In genomic region chr10:11472158-11472753, GRCh38 we compare ENCODE assay signal across 9 cellular contexts.
DNase-seq lines count a peak whose midpoint lies in the region; ATAC-seq and TF ChIP-seq lines count a peak whose summit lies in the region.
"Had no signal": no experiment of that assay in that cellular context is flagged by ENCODE, and none has a peak within 500 bp of the region (broad histone marks: within the 10 kb centered on the region; RNA-seq: fewer than 3 reads in every experiment).

No MANE protein-coding gene starts in this region.

- no peaks in the 10 kb centered on the region for H3K27me3 Mint-ChIP-seq in activated CD8-positive, alpha-beta T cell treated with anti-CD3 and anti-CD28 coated beads for 36 hours
- no peaks in the 10 kb centered on the region for H3K27me3 Mint-ChIP-seq in effector memory CD8-positive, alpha-beta T cell

- no peaks in the 10 kb centered on the region for H3K4me1 Mint-ChIP-seq in activated CD8-positive, alpha-beta T cell treated with anti-CD3 and anti-CD28 coated beads for 36 hours (ENCODE audit: low read depth)
- peaks cover 0 to 1% of the 10 kb centered on the region in 2 donors for H3K4me1 Mint-ChIP-seq in effector memory CD8-positive, alpha-beta T cell (ENCODE audit: low read depth in 2 of 2)

- H3K4me3 Mint-ChIP-seq in activated CD8-positive, alpha-beta T cell treated with anti-CD3 and anti-CD28 coated beads for 36 hours: no peak overlapping the region
- H3K4me3 Mint-ChIP-seq in effector memory CD8-positive, alpha-beta T cell: no peak overlapping the region

- POLR2A ChIA-PET in activated CD8-positive, alpha-beta T cell treated with anti-CD3 and anti-CD28 coated beads for 36 hours (lab: Charles Lee): no interaction called here

- no peaks in the 10 kb centered on the region for H3K4me1 ChIP-seq in mucosa of descending colon (ENCODE audit: low read depth)
- H3K4me1 ChIP-seq: BLaER1 treated with 17β-estradiol and CSF1 and Interleukin-3, amounts not matched to agents 10 nM and 100 nM had no signal

- H3K36me3 Mint-ChIP-seq in activated CD8-positive, alpha-beta T cell treated with anti-CD3 and anti-CD28 coated beads for 36 hours (ENCODE audit: low read depth): no peaks in the 10 kb centered on the region
- H3K36me3 Mint-ChIP-seq in effector memory CD8-positive, alpha-beta T cell (ENCODE audit: insufficient read depth): no peaks in the 10 kb centered on the region

- H3K36me3 ChIP-seq in mucosa of descending colon (ENCODE audit: low read depth): no peaks in the 10 kb centered on the region

- peak; percentile 84 for ATAC-seq in HG02852 (IDR thresholded peaks at IDR 0.05; ENCODE audit: unreplicated experiment)
- peak; percentile 99 for ATAC-seq in activated CD8-positive, alpha-beta T cell treated with anti-CD3 and anti-CD28 coated beads for 36 hours
- ATAC-seq in effector memory CD8-positive, alpha-beta T cell (replicated peaks): peak; percentile 86
- ATAC-seq in mucosa of descending colon: peak; percentile 83

- intact Hi-C loops in activated CD8-positive, alpha-beta T cell treated with anti-CD3 and anti-CD28 coated beads for 36 hours (cut with micrococcal nuclease): loop anchor here (5.0 kb wide), 1 partner anchor 360 kb away; no protein-coding TSS in a partner anchor
- intact Hi-C loops in mucosa of descending colon (cut with DNase I, micrococcal nuclease): no loop called here

- no peaks in the 10 kb centered on the region for H3K9me3 ChIP-seq in mucosa of descending colon
- H3K9me3 ChIP-seq: BLaER1 treated with 17β-estradiol and CSF1 and Interleukin-3, amounts not matched to agents 10 nM and 100 nM had no signal

- no peak overlapping the region for H3K4me3 ChIP-seq in mucosa of descending colon
- H3K4me3 ChIP-seq: BLaER1 treated with 17β-estradiol and CSF1 and Interleukin-3, amounts not matched to agents 10 nM and 100 nM had no signal

- H3K27ac Mint-ChIP-seq in activated CD8-positive, alpha-beta T cell treated with anti-CD3 and anti-CD28 coated beads for 36 hours: no peak overlapping the region
- no peak overlapping the region for H3K27ac Mint-ChIP-seq in effector memory CD8-positive, alpha-beta T cell

- peak; percentile 98 for TF ChIP-seq CTCF in activated CD8-positive, alpha-beta T cell treated with anti-CD3 and anti-CD28 coated beads for 36 hours (IDR thresholded peaks at IDR 0.05)
- TF ChIP-seq CTCF in mucosa of descending colon (IDR thresholded peaks at IDR 0.05): peak; percentile 49

- CTCF ChIA-PET in activated CD8-positive, alpha-beta T cell treated with anti-CD3 and anti-CD28 coated beads for 36 hours (lab: Charles Lee): interaction anchor here (0.7 to 1.4 kb wide), 6 partner anchors 11 to 89 kb away, joined by 3 to 5 read pairs (median 3); no protein-coding TSS in a partner anchor

- no peaks in the 10 kb centered on the region for H3K9me3 Mint-ChIP-seq in activated CD8-positive, alpha-beta T cell treated with anti-CD3 and anti-CD28 coated beads for 36 hours
- H3K9me3 Mint-ChIP-seq in effector memory CD8-positive, alpha-beta T cell: no peaks in the 10 kb centered on the region

- DNase-seq in NCI-H2081 (lab: John Stamatoyannopoulos, UW) (peak; percentile 33 to 56), NCI-H2081 treated with DMSO at 0.1 percent for 48 hours (lab: John Stamatoyannopoulos, UW) (no peak), NCI-H460 (ENCODE audit: extremely low read depth, low read depth) (peak; percentile 56), mucosa of descending colon (peak in 2 of 3 donors; percentile 70)
- DNase-seq in activated CD8-positive, alpha-beta T cell treated with anti-CD3 and anti-CD28 coated beads for 36 hours: peak; percentile 80
- DNase-seq in effector memory CD8-positive, alpha-beta T cell: peak; percentile 60 to 67 (median 61)
- peak; percentile 83 for DNase-seq in stimulated activated CD8-positive, alpha-beta memory T cell treated with anti-CD3 and anti-CD28 coated beads, Interleukin-4, amount 100 ng/mL, for 48 hours
